In genomic region chr17:42365136-42365535, GRCh38 we compare ENCODE assay signal across 8 cellular contexts. TPM values are rescaled to one million over a fixed set of nuclear protein-coding genes. Genes with fewer than 3 reads are reported as not detected.
A peak's percentile ranks its signal among the peaks of the same experiment; 100 is the strongest.
DNase-seq lines count a peak whose midpoint lies in the region; ATAC-seq and TF ChIP-seq lines count a peak whose summit lies in the region.
"Had no signal": no experiment of that assay in that cellular context is flagged by ENCODE, and none has a peak within 500 bp of the region (broad histone marks: within the 10 kb centered on the region; RNA-seq: fewer than 3 reads in every experiment).

No MANE protein-coding gene starts in this region.

- in situ Hi-C loops in Panc1 (cut with HindIII; ENCODE audit: low pct_unique_long_range_greater_than_20kb, low sequenced_read_pairs): no loop called here

- ATAC-seq in Panc1 (no peak), HG03565 (IDR thresholded peaks at IDR 0.05; ENCODE audit: unreplicated experiment) (no peak)

- H2BK5ac ChIP-seq in trophoblast cell (ENCODE audit: low read depth, low read length, poor library complexity): no peak overlapping the region

- H3K9ac ChIP-seq in trophoblast cell (ENCODE audit: low read length): no peak overlapping the region
- H3K9ac ChIP-seq: parathyroid adenoma had no signal

- peaks cover 3% of the 10 kb centered on the region for H3K79me1 ChIP-seq in trophoblast cell (ENCODE audit: low read length)

- no peak overlapping the region for H3K14ac ChIP-seq in trophoblast cell (ENCODE audit: low read length)

- CTCF ChIA-PET in Panc1 (lab: Charles Lee): no interaction called here

- H3K27me3 ChIP-seq in Panc1 (ENCODE audit: control insufficient read depth, insufficient read depth, low read length) (no peaks in the 10 kb centered on the region), trophoblast cell (ENCODE audit: insufficient read depth, low read length) (no peaks in the 10 kb centered on the region)

- intact Hi-C loops in Panc1 (cut with micrococcal nuclease; ENCODE audit: unreplicated experiment): no loop called here

- H3K18ac ChIP-seq in trophoblast cell (ENCODE audit: low read length): no peak overlapping the region

- H3K9me3 ChIP-seq in Panc1 (ENCODE audit: control insufficient read depth, insufficient read depth, low read depth, low read length) (no peaks in the 10 kb centered on the region), trophoblast cell (ENCODE audit: insufficient read depth, low read depth, low read length) (no peaks in the 10 kb centered on the region)

- H2AFZ ChIP-seq in trophoblast cell (ENCODE audit: insufficient read depth, low read length, poor library complexity): no peak overlapping the region
- H2AFZ ChIP-seq: parathyroid adenoma had no signal

- H2BK120ac ChIP-seq in trophoblast cell (ENCODE audit: insufficient read depth, low read length, poor library complexity): no peak overlapping the region

- H4K8ac ChIP-seq in trophoblast cell (ENCODE audit: low read depth, low read length): no peak overlapping the region

- BruUV-seq in Panc1 (replicated peaks; lab: Mats Ljungman, UMichigan): no TSS peak

- H3K23ac ChIP-seq in trophoblast cell (ENCODE audit: low read length): no peak overlapping the region

- H3K36me3 ChIP-seq in Panc1 (ENCODE audit: control insufficient read depth, insufficient read depth, low read length) (no peaks in the 10 kb centered on the region), trophoblast cell (ENCODE audit: control insufficient read depth in 1 of 2, insufficient read depth in 2 of 2, low read length in 2 of 2) (peaks cover 0 to 2% of the 10 kb centered on the region in 2 experiments)

- WGBS in trophoblast cell (ENCODE audit: extremely low coverage, insufficient coverage, insufficient read length): no CpG with 5 or more reads among the region's 9 CpGs

- no peak for TF ChIP-seq CTCF in Panc1 (IDR thresholded peaks at IDR 0.05)

- no peak overlapping the region for H4K91ac ChIP-seq in trophoblast cell (ENCODE audit: low read depth, low read length)

- DNase-seq in Daoy (ENCODE audit: low read depth): peak; percentile 77
- no peak for DNase-seq in Panc1 (ENCODE audit: low read depth, low spot score)
- peak; percentile 43 for DNase-seq in brain pericyte (ENCODE audit: low read depth, low spot score)
- DNase-seq in trophoblast cell: peak; percentile 87 to 97
- DNase-seq in NCI-H146 treated with DMSO at 0.1 percent for 48 hours (lab: John Stamatoyannopoulos, UW; ENCODE audit: unreplicated experiment): no peak
- DNase-seq in SHP77 (lab: John Stamatoyannopoulos, UW): no peak

- H3K4me3 ChIP-seq in Panc1 (ENCODE audit: low read depth in 2 of 2, low read length in 2 of 2) (no peak overlapping the region), trophoblast cell (ENCODE audit: low read depth, low read length) (no peak overlapping the region)

- H3K4me1 ChIP-seq in Panc1 (ENCODE audit: control insufficient read depth, insufficient read depth, low read length): peaks cover 55% of the 10 kb centered on the region
- H3K4me1 ChIP-seq in trophoblast cell (ENCODE audit: control insufficient read depth in 1 of 2, insufficient read depth in 2 of 2, low read length in 2 of 2): peaks cover 11 to 12% of the 10 kb centered on the region in 2 experiments
- H3K4me1 ChIP-seq: parathyroid adenoma had no signal

- H3K27ac ChIP-seq in Panc1 (ENCODE audit: low read length) (peak overlapping the region; percentile 13; the same call in 1 of the 2 replicates), trophoblast cell (ENCODE audit: low read depth, low read length) (peak overlapping the region; percentile 13)
- H3K27ac ChIP-seq: parathyroid adenoma had no signal

- no peak overlapping the region for H2AK5ac ChIP-seq in trophoblast cell (ENCODE audit: low read length)

- no peak overlapping the region for H2BK12ac ChIP-seq in trophoblast cell (ENCODE audit: low read length)

- no peak overlapping the region for H3K4ac ChIP-seq in trophoblast cell (ENCODE audit: low read depth, low read length)

- POLR2A ChIA-PET in Panc1 (lab: Charles Lee): interaction anchor here (0.7 kb wide), 1 partner anchor 55 kb away, joined by 5 read pairs; no protein-coding TSS in a partner anchor

- H3K4me2 ChIP-seq in trophoblast cell (ENCODE audit: low read length): no peak overlapping the region

- H3K79me2 ChIP-seq in trophoblast cell (ENCODE audit: control insufficient read depth, insufficient read depth, low read length, poor library complexity): no peaks in the 10 kb centered on the region

- H4K12ac ChIP-seq in trophoblast cell (ENCODE audit: low read depth, low read length): no peak overlapping the region

RNA-seq across cellular contexts. Expression of gene STAT3, which starts 23.1 kb away (rescaled TPM):
- 24.9 and 28.6 TPM in 2 replicates for total RNA-seq in Daoy (2014; rRNA removed; shearing (Covaris generic))
- 287 TPM for total RNA-seq in Panc1 (2021; ENCODE audit: unreplicated experiment)
- 210 TPM for polyA plus RNA-seq in Panc1 (2012; ENCODE audit: insufficient read length)
- 30.4 and 32.5 TPM in 2 replicates for polyA plus RNA-seq in trophoblast cell (2013)

RNA-seq across cellular contexts. Expression of gene CAVIN1, which starts 57.9 kb away (rescaled TPM):
- total RNA-seq in Daoy (2014; rRNA removed; shearing (Covaris generic)): 192 and 215 TPM in 2 replicates
- total RNA-seq in Panc1 (2021; ENCODE audit: unreplicated experiment): 315 TPM
- polyA plus RNA-seq in Panc1 (2012; ENCODE audit: insufficient read length): 283 TPM
- 41.6 and 44.0 TPM in 2 replicates for polyA plus RNA-seq in trophoblast cell (2013)

Comparison
In these comparisons a context has a peak if more than half of its experiments do, and no peak if none do; other contexts are left out.
1. DNase-seq: peak in Daoy (single experiment), brain pericyte (single experiment) and trophoblast cell (2 of 2); none in Panc1 (single experiment), NCI-H146 treated with DMSO at 0.1 percent for 48 hours (single experiment) and SHP77 (0 of 2).